Comparison of ENCODE assay signal across 11 cellular contexts in the genomic region with DNA sequence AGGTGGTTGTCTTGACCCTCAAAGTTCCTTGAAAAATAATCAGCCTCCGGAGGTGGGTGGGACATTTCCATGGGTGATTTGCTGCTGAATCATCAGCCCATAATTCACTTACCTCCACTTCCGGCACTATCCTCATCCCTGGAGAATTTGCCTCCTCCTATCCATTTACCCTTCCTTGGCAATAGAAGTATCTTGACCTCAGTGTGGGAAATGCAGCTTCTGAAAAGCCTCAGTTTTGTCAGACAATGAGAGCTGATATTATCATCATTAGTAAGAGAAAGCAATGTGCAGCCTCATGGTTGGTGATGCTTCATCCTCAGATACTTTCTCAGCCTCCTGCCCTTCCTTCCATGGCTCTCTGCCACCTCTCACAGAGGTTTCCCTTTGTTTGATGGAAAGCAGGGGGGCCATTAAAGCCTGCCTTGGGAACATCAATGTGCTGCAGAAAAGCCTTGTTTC. TPM values are rescaled to one million over a fixed set of nuclear protein-coding genes. Genes with fewer than 3 reads are reported as not detected.
DNase-seq lines count a peak whose midpoint lies in the region; ATAC-seq, FAIRE-seq and TF ChIP-seq lines count a peak whose summit lies in the region.
"Had no signal": no experiment of that assay in that cellular context is flagged by ENCODE, and none has a peak within 500 bp of the region (broad histone marks: within the 10 kb centered on the region; RNA-seq: fewer than 3 reads in every experiment).

No MANE protein-coding gene starts in this region.

- H3K27ac Mint-ChIP-seq in HFFc6, result peak overlapping the region; percentile 79
- H3K27ac Mint-ChIP-seq in glutamatergic neuron (ENCODE audit: unreplicated experiment), result peak overlapping the region; percentile 90
- no peak overlapping the region for H3K27ac Mint-ChIP-seq in effector memory CD8-positive, alpha-beta T cell

- H3K9me3 ChIP-seq in HepG2 (ENCODE audit: low read length), result no peaks in the 10 kb centered on the region
- no peaks in the 10 kb centered on the region for H3K9me3 ChIP-seq in adrenal gland (replicated peaks in 1 of 3)
- H3K9me3 ChIP-seq: left lung, stomach had no signal

- POLR2A ChIA-PET in AG04449 (lab: Yijun Ruan, JAX), result interaction anchor here (1.2 to 2.6 kb wide), 2 partner anchors 34 to 39 kb away, joined by 3 to 9 read pairs; a partner anchor contains a TSS
- POLR2A ChIA-PET in HepG2 (lab: Yijun Ruan, JAX), result no interaction called here

- no TSS peak for BruUV-seq in HepG2 (replicated peaks; lab: Mats Ljungman, UMichigan)

- H3K9me3 Mint-ChIP-seq in HFFc6, result no peaks in the 10 kb centered on the region
- H3K9me3 Mint-ChIP-seq in glutamatergic neuron (ENCODE audit: unreplicated experiment), result peaks cover 3% of the 10 kb centered on the region
- peaks cover 2 to 7% of the 10 kb centered on the region in 2 donors for H3K9me3 Mint-ChIP-seq in effector memory CD8-positive, alpha-beta T cell

- H3K79me2 ChIP-seq in HepG2 (ENCODE audit: insufficient read depth, low read length), result no peaks in the 10 kb centered on the region

- H3K4me3 ChIP-seq in AG04449 (ENCODE audit: low read depth, low read length) (no peak overlapping the region; the same call in 1 of the 2 replicates), HepG2 (replicated peaks in 1 of 3; ENCODE audit: insufficient read depth in 1 of 3, low read depth in 2 of 3, low read length in 3 of 3) (no peak overlapping the region), adrenal gland (no peak overlapping the region)
- H3K4me3 ChIP-seq: left lung, stomach had no signal

- H3K4me3 Mint-ChIP-seq in HFFc6, result peak overlapping the region; percentile 30
- H3K4me3 Mint-ChIP-seq in glutamatergic neuron (ENCODE audit: unreplicated experiment), result no peak overlapping the region
- H3K4me3 Mint-ChIP-seq in effector memory CD8-positive, alpha-beta T cell, result no peak overlapping the region

- H3K4me1 ChIP-seq in HepG2 (ENCODE audit: insufficient read depth, low read length), result no peaks in the 10 kb centered on the region
- no peaks in the 10 kb centered on the region for H3K4me1 ChIP-seq in adrenal gland (replicated peaks in 1 of 2)
- H3K4me1 ChIP-seq: left lung, stomach had no signal

- TF ChIP-seq POLR2A in HepG2 (IDR thresholded peaks at IDR 0.05; ENCODE audit: insufficient read depth in 1 of 2, low read depth in 2 of 2, low read length in 2 of 2) (no peak), adrenal gland (IDR thresholded peaks at IDR 0.05) (no peak)

- in situ Hi-C loops in HepG2 (cut with HindIII; ENCODE audit: extremely low pct_ligation_motif_present, low pct_unique_long_range_greater_than_20kb), result no loop called here

- intact Hi-C loops in HepG2 (cut with micrococcal nuclease; ENCODE audit: unreplicated experiment), result no loop called here
- intact Hi-C loops in adrenal gland (cut with DNase I), result no loop called here

- H2AFZ ChIP-seq in HepG2 (ENCODE audit: low read length), result no peak overlapping the region

- 18% methylated on average over 2 of the region's 2 CpGs for WGBS in HepG2 (ENCODE audit: low lambda C conversion rate)
- 17 to 30% (median 22%) methylated on average over 2 of the region's 2 CpGs for WGBS in adrenal gland, 4 donors

- H3K4me2 ChIP-seq in HepG2 (ENCODE audit: low read depth, low read length), result no peak overlapping the region

- TF ChIP-seq EP300 in HepG2 (IDR thresholded peaks at IDR 0.05; ENCODE audit: low read depth in 2 of 2, low read length in 2 of 2) (no peak), HepG2 (CRISPR knock-in tag; IDR thresholded peaks at IDR 0.05; ENCODE audit: borderline replicate concordance) (no peak)

- no peaks in the 10 kb centered on the region for H4K20me1 ChIP-seq in HepG2 (ENCODE audit: insufficient read depth, low read length)

- peaks cover 2% of the 10 kb centered on the region; the same call in 1 of the 2 replicates for H3K27me3 Mint-ChIP-seq in HFFc6 (ENCODE audit: insufficient read depth)
- H3K27me3 Mint-ChIP-seq in glutamatergic neuron (ENCODE audit: unreplicated experiment), result no peaks in the 10 kb centered on the region
- peaks cover 7 to 10% of the 10 kb centered on the region in 2 donors for H3K27me3 Mint-ChIP-seq in effector memory CD8-positive, alpha-beta T cell

- TF ChIP-seq RAD21 in HepG2 (CRISPR knock-in tag; IDR thresholded peaks at IDR 0.05), result no peak

- DNase-seq in AG04449 (ENCODE audit: low read depth, low spot score), result peak; percentile 72
- peak; percentile 96 for DNase-seq in HFFc6
- DNase-seq in glutamatergic neuron, result peak; percentile 21
- no peak for DNase-seq in HepG2 (ENCODE audit: low spot score)
- no peak for DNase-seq in adrenal gland
- no peak for DNase-seq in effector memory CD8-positive, alpha-beta T cell
- no peak for DNase-seq in DMS114 treated with DMSO at 0.1 percent for 48 hours (lab: John Stamatoyannopoulos, UW; ENCODE audit: unreplicated experiment)
- DNase-seq: DMS153, left lung, stomach had no signal

- TF ChIP-seq CTCF in AG04449 (IDR thresholded peaks at IDR 0.05; ENCODE audit: insufficient read depth, low read length, missing control alignments) (no peak), HFFc6 (IDR thresholded peaks at IDR 0.05) (no peak), glutamatergic neuron (IDR thresholded peaks at IDR 0.05; ENCODE audit: partially characterized antibody, unreplicated experiment) (no peak), HepG2 (CRISPR knock-in tag; IDR thresholded peaks at IDR 0.05) (no peak), adrenal gland (IDR thresholded peaks at IDR 0.05) (no peak)

- H3K27ac ChIP-seq in HepG2 (ENCODE audit: extremely low read length, insufficient read depth, low read length), result no peak overlapping the region
- H3K27ac ChIP-seq in adrenal gland, result no peak overlapping the region
- H3K27ac ChIP-seq: left lung, stomach had no signal

- H3K36me3 ChIP-seq in HepG2 (replicated peaks in 1 of 2; ENCODE audit: control insufficient read depth in 1 of 2, insufficient read depth in 2 of 2, low read length in 2 of 2) (no peaks in the 10 kb centered on the region), adrenal gland (replicated peaks in 1 of 2) (no peaks in the 10 kb centered on the region)
- H3K36me3 ChIP-seq: left lung, stomach had no signal

- no peak for FAIRE-seq in HepG2 (lab: Jason Lieb, UNC)

- CTCF ChIA-PET in AG04449 (lab: Yijun Ruan, JAX) (interaction anchor here (1.8 kb wide), 1 partner anchor 33 kb away, joined by 8 read pairs; a partner anchor contains a TSS), HepG2 (lab: Yijun Ruan, JAX; ENCODE audit: low intra/inter-chr PET ratio, low total read pairs) (no interaction called here)

- H3K27me3 ChIP-seq in HepG2 (ENCODE audit: control insufficient read depth in 1 of 2, insufficient read depth in 2 of 2, low read length in 2 of 2) (no peaks in the 10 kb centered on the region), adrenal gland (no peaks in the 10 kb centered on the region)
- H3K27me3 ChIP-seq: left lung, stomach had no signal

- H3K36me3 Mint-ChIP-seq in HFFc6 (ENCODE audit: low read depth) (no peaks in the 10 kb centered on the region), glutamatergic neuron (ENCODE audit: unreplicated experiment) (no peaks in the 10 kb centered on the region)
- H3K36me3 Mint-ChIP-seq in effector memory CD8-positive, alpha-beta T cell (ENCODE audit: insufficient read depth), result no peaks in the 10 kb centered on the region

- H3K4me1 Mint-ChIP-seq in HFFc6 (ENCODE audit: low read depth), result peaks cover 67% of the 10 kb centered on the region
- peaks cover 1% of the 10 kb centered on the region for H3K4me1 Mint-ChIP-seq in glutamatergic neuron (ENCODE audit: low read depth, unreplicated experiment)
- no peaks in the 10 kb centered on the region for H3K4me1 Mint-ChIP-seq in effector memory CD8-positive, alpha-beta T cell (ENCODE audit: low read depth in 2 of 2)

- no peak overlapping the region for H3K9ac ChIP-seq in HepG2 (ENCODE audit: insufficient read depth, low read depth, low read length)

- ATAC-seq in SK-N-SH treated with all-trans-retinoic acid at 6 μM for 48 hours (peak; percentile 92), HepG2 (no peak)
- ATAC-seq in effector memory CD8-positive, alpha-beta T cell (replicated peaks), result no peak
- ATAC-seq: left lung had no signal

TF ChIP-seq in SK-N-SH treated with all-trans-retinoic acid at 6 μM for 48 hours, 23 proteins besides CTCF, POLR2A, EP300 and RAD21 (continues in another document):
- TF ChIP-seq TOX (CRISPR knock-in tag; IDR thresholded peaks at IDR 0.05; ENCODE audit: borderline replicate concordance), result peak; percentile 66; the same call in 1 of the 2 replicates

TF ChIP-seq in HepG2, 621 proteins besides CTCF, POLR2A, EP300 and RAD21 (continues in another document):
- TF ChIP-seq ESRRA (CRISPR knock-in tag; IDR thresholded peaks at IDR 0.05; ENCODE audit: low read depth) (no peak), MLLT10 (CRISPR knock-in tag; IDR thresholded peaks at IDR 0.05) (no peak)

RNA-seq across cellular contexts. Expression of a gene that starts 33.3 kb away (rescaled TPM):
- 10 to 100 TPM; 32.3 to 48.6 (median 37.3) TPM for total RNA-seq in HFFc6 (2021; fragmentation: NEBNext Ultra II Directional; extraction: Animal tissue kit (Norgen Biotek cat#: 25700))
- total RNA-seq in glutamatergic neuron (ENCODE audit: unreplicated experiment), result 31.6 TPM
- not detected in 2 replicates for total RNA-seq in HepG2 (2016; rRNA removed; fragmentation: Illumina TruSeq; extraction: Trizol)
- not detected in 2 replicates for total RNA-seq in HepG2 (2016; cell fraction: cytosol; rRNA removed; fragmentation: Illumina TruSeq; extraction: Trizol; ENCODE audit: low read depth)
- not detected in 2 replicates for total RNA-seq in HepG2 (2016; cell fraction: insoluble cytoplasmic fraction; rRNA removed; fragmentation: Illumina TruSeq; extraction: Trizol)
- not detected in 2 replicates for total RNA-seq in HepG2 (2016; cell fraction: membrane; rRNA removed; fragmentation: Illumina TruSeq; extraction: Trizol)
- not detected in 2 replicates for total RNA-seq in HepG2 (2016; cell fraction: nucleus; rRNA removed; fragmentation: Illumina TruSeq; extraction: Trizol)
- not detected in 2 replicates for polyA plus RNA-seq in HepG2 (2011; rRNA removed)
- polyA plus RNA-seq in HepG2 (2011; cell fraction: cytosol; rRNA removed), result not detected in 2 replicates
- not detected in 2 replicates for polyA plus RNA-seq in HepG2 (2011; cell fraction: nucleus; rRNA removed)
- not detected in 2 replicates for polyA plus RNA-seq in HepG2 (2012)
- polyA plus RNA-seq in HepG2 (2016; cell fraction: cytosol; fragmentation: Illumina TruSeq; extraction: Trizol; ENCODE audit: low read depth), result not detected in 2 replicates
- not detected in 2 replicates for polyA plus RNA-seq in HepG2 (2016; cell fraction: insoluble cytoplasmic fraction; fragmentation: Illumina TruSeq; extraction: Trizol; ENCODE audit: low read depth)
- not detected in 2 replicates for polyA plus RNA-seq in HepG2 (2016; cell fraction: membrane; fragmentation: Illumina TruSeq; extraction: Trizol; ENCODE audit: low read depth)
- polyA plus RNA-seq in HepG2 (2016; cell fraction: nucleus; fragmentation: Illumina TruSeq; extraction: Trizol; ENCODE audit: insufficient read depth, low read depth), result not detected in 2 replicates
- polyA minus RNA-seq in HepG2 (2011; rRNA and poly(A)+ RNA removed; ENCODE audit: low replicate concordance), result not detected in 2 replicates
- not detected in 2 replicates for polyA minus RNA-seq in HepG2 (2011; cell fraction: cytosol; rRNA and poly(A)+ RNA removed)
- polyA minus RNA-seq in HepG2 (2011; cell fraction: nucleus; rRNA and poly(A)+ RNA removed), result not detected in 2 replicates
- 10 to 100 TPM in 4 of 8 donors, 1 to 10 TPM in 4; 2.2 to 38.5 (median 16.1) TPM for total RNA-seq in adrenal gland
- polyA plus RNA-seq in adrenal gland, result 10 to 100 TPM in 2 of 3 donors, 1 to 10 TPM in 1; 4.1 to 48.5 (median 11.7) TPM

Comparison
In these comparisons a context has a peak if more than half of its experiments do, and no peak if none do; other contexts are left out.
1. DNase-seq: peak in AG04449 (single experiment), HFFc6 (single experiment) and glutamatergic neuron (single experiment); none in HepG2 (single experiment), adrenal gland (0 of 7), effector memory CD8-positive, alpha-beta T cell (0 of 3) and DMS114 treated with DMSO at 0.1 percent for 48 hours (single experiment).
2. H3K27ac Mint-ChIP-seq: peak in HFFc6 (single experiment) and glutamatergic neuron (single experiment); none in effector memory CD8-positive, alpha-beta T cell (0 of 2).